In genomic region chrX:136714626-136715599, GRCh38 we compare ENCODE assay signal across 10 cellular contexts.
DNase-seq lines count a peak whose midpoint lies in the region; ATAC-seq, FAIRE-seq and TF ChIP-seq lines count a peak whose summit lies in the region.
"Had no signal": no experiment of that assay in that cellular context is flagged by ENCODE, and none has a peak within 500 bp of the region (broad histone marks: within the 10 kb centered on the region; RNA-seq: fewer than 3 reads in every experiment).

No MANE protein-coding gene starts in this region.

- DNase-seq in GM13976 (ENCODE audit: low spot score) = peak; percentile 17
- no peak for DNase-seq in activated naive CD8-positive, alpha-beta T cell treated with anti-CD3 and anti-CD28 coated beads for 36 hours
- DNase-seq in colonic mucosa = no peak
- no peak for DNase-seq in body of pancreas
- no peak for DNase-seq in NCI-H226
- no peak for DNase-seq in small intestine
- DNase-seq: activated gamma-delta T cell had no signal

- TF ChIP-seq POLR2A in body of pancreas (IDR thresholded peaks at IDR 0.05) = no peak

- no peak for FAIRE-seq in small intestine (lab: Jason Lieb, UNC)

- TF ChIP-seq CTCF in GM13976 (IDR thresholded peaks at IDR 0.05; ENCODE audit: borderline replicate concordance, control extremely low read depth, extremely low read depth, insufficient read depth, missing control alignments) (no peak), colonic mucosa (IDR thresholded peaks at IDR 0.05) (no peak), body of pancreas (IDR thresholded peaks at IDR 0.05) (no peak)

- H3K27ac Mint-ChIP-seq in activated naive CD8-positive, alpha-beta T cell treated with anti-CD3 and anti-CD28 coated beads for 36 hours = peak overlapping the region; percentile 91

- no peaks in the 10 kb centered on the region for H3K27me3 Mint-ChIP-seq in activated naive CD8-positive, alpha-beta T cell treated with anti-CD3 and anti-CD28 coated beads for 36 hours

- H3K27me3 ChIP-seq in colonic mucosa (no peaks in the 10 kb centered on the region), body of pancreas (no peaks in the 10 kb centered on the region), small intestine (ENCODE audit: control insufficient read depth in 2 of 2, insufficient read depth in 2 of 2, low read length in 2 of 2) (no peaks in the 10 kb centered on the region)
- H3K27me3 ChIP-seq: gastroesophageal sphincter had no signal

- 67 to 81% methylated on average over 4 to 5 of the region's 6 CpGs for WGBS in body of pancreas, 2 donors
- WGBS in small intestine, 3 donors = 57 to 70% (median 61%) methylated on average over 6 of the region's 6 CpGs

- H3K4me3 Mint-ChIP-seq in activated naive CD8-positive, alpha-beta T cell treated with anti-CD3 and anti-CD28 coated beads for 36 hours = peak overlapping the region; percentile 57

- H3K36me3 ChIP-seq in colonic mucosa (no peaks in the 10 kb centered on the region), body of pancreas (replicated peaks in 1 of 2; ENCODE audit: insufficient read depth in 1 of 2, low read depth in 2 of 2) (no peaks in the 10 kb centered on the region), small intestine (ENCODE audit: control insufficient read depth in 2 of 2, insufficient read depth in 2 of 2, low read length in 2 of 2) (no peaks in the 10 kb centered on the region)
- H3K36me3 ChIP-seq: gastroesophageal sphincter had no signal

- peaks cover 54% of the 10 kb centered on the region for H3K4me1 Mint-ChIP-seq in activated naive CD8-positive, alpha-beta T cell treated with anti-CD3 and anti-CD28 coated beads for 36 hours

- no peak overlapping the region for H3K27ac ChIP-seq in colonic mucosa
- no peak overlapping the region for H3K27ac ChIP-seq in body of pancreas
- H3K27ac ChIP-seq in small intestine (ENCODE audit: low read depth in 1 of 2, low read length in 1 of 2) = peak overlapping the region in 1 of 2 donors; percentile 27
- H3K27ac ChIP-seq: gastroesophageal sphincter had no signal

- no peaks in the 10 kb centered on the region for H3K9me3 Mint-ChIP-seq in activated naive CD8-positive, alpha-beta T cell treated with anti-CD3 and anti-CD28 coated beads for 36 hours

- H3K9me3 ChIP-seq in colonic mucosa (no peaks in the 10 kb centered on the region), body of pancreas (no peaks in the 10 kb centered on the region), small intestine (ENCODE audit: control insufficient read depth, low read depth) (no peaks in the 10 kb centered on the region)
- H3K9me3 ChIP-seq: gastroesophageal sphincter had no signal

- intact Hi-C loops in colonic mucosa (cut with DNase I) (no loop called here), body of pancreas (cut with DNase I) (no loop called here)

- no peak overlapping the region for H3K9ac ChIP-seq in colonic mucosa (ENCODE audit: low read depth in 2 of 2, low read length in 2 of 2)

- in situ Hi-C loops in GM13976 (cut with MboI; ENCODE audit: low sequenced_read_pairs, unreplicated experiment) = no loop called here

- peaks cover 1% of the 10 kb centered on the region for H3K36me3 Mint-ChIP-seq in activated naive CD8-positive, alpha-beta T cell treated with anti-CD3 and anti-CD28 coated beads for 36 hours

- no peak overlapping the region for H3K4me3 ChIP-seq in colonic mucosa
- H3K4me3 ChIP-seq in body of pancreas = no peak overlapping the region
- no peak overlapping the region for H3K4me3 ChIP-seq in small intestine (ENCODE audit: low read depth in 1 of 2, low read length in 2 of 2)
- H3K4me3 ChIP-seq: gastroesophageal sphincter had no signal

- ATAC-seq in GM21360 (IDR thresholded peaks at IDR 0.05; ENCODE audit: unreplicated experiment) (peak; percentile 88), HG03342 (IDR thresholded peaks at IDR 0.05; ENCODE audit: unreplicated experiment) (peak; percentile 93), body of pancreas (no peak)
- ATAC-seq: gastroesophageal sphincter had no signal

- no peaks in the 10 kb centered on the region for H3K4me1 ChIP-seq in colonic mucosa
- H3K4me1 ChIP-seq in body of pancreas = no peaks in the 10 kb centered on the region
- H3K4me1 ChIP-seq in small intestine (ENCODE audit: control insufficient read depth in 2 of 2, insufficient read depth in 1 of 2, low read depth in 1 of 2, low read length in 1 of 2) = no peaks in the 10 kb centered on the region
